ENCODE assay signal across 17 cellular contexts in genomic region chr21:44443891-44444285, GRCh38. TPM values are rescaled to one million over a fixed set of nuclear protein-coding genes. Genes with fewer than 3 reads are reported as not detected.
A peak's percentile ranks its signal among the peaks of the same experiment; 100 is the strongest.
DNase-seq lines count a peak whose midpoint lies in the region; ATAC-seq and TF ChIP-seq lines count a peak whose summit lies in the region.
"Had no signal": no experiment of that assay in that cellular context is flagged by ENCODE, and none has a peak within 500 bp of the region (broad histone marks: within the 10 kb centered on the region; RNA-seq: fewer than 3 reads in every experiment).

No MANE protein-coding gene starts in this region.

- H3K9me3 ChIP-seq in right cardiac atrium (ENCODE audit: control insufficient read depth, low read length), result no peaks in the 10 kb centered on the region
- H3K9me3 ChIP-seq: SK-N-SH had no signal

- no peaks in the 10 kb centered on the region for H3K27me3 ChIP-seq in right cardiac atrium (ENCODE audit: control insufficient read depth, insufficient read depth)

- H3K9me3 Mint-ChIP-seq in chondrocyte (ENCODE audit: low read depth) (no peaks in the 10 kb centered on the region), neural crest cell (no peaks in the 10 kb centered on the region)
- H3K9me3 Mint-ChIP-seq: CD4-positive, alpha-beta memory T cell had no signal

- peaks cover 13% of the 10 kb centered on the region for H3K27me3 Mint-ChIP-seq in chondrocyte (ENCODE audit: low read depth)
- no peaks in the 10 kb centered on the region for H3K27me3 Mint-ChIP-seq in neural crest cell (ENCODE audit: low read depth)

- H3K4me3 Mint-ChIP-seq in chondrocyte (ENCODE audit: unreplicated experiment) (no peak overlapping the region), neural crest cell (no peak overlapping the region)
- H3K4me3 Mint-ChIP-seq: B cell; CD4-positive, alpha-beta memory T cell had no signal

- intact Hi-C loops in right cardiac atrium (cut with DNase I), result no loop called here
- intact Hi-C loops in cardiac septum (cut with DNase I), result no loop called here

- H3K4me3 ChIP-seq in right cardiac atrium (ENCODE audit: low read length), result no peak overlapping the region
- H3K4me3 ChIP-seq: K562 had no signal

- H3K4me1 Mint-ChIP-seq in chondrocyte (ENCODE audit: low read depth) (no peaks in the 10 kb centered on the region), neural crest cell (peaks cover 2% of the 10 kb centered on the region)
- H3K4me1 Mint-ChIP-seq: B cell; CD4-positive, alpha-beta memory T cell had no signal

- DNase-seq in right cardiac atrium (peak in 2 of 3 donors; percentile 35 to 43), cardiac septum (ENCODE audit: low spot score) (no peak), chondrocyte (ENCODE audit: low spot score) (peak; percentile 82), neural crest cell (ENCODE audit: low read depth, low spot score) (no peak), NCI-H2171 (lab: John Stamatoyannopoulos, UW) (no peak), NCI-H2107 treated with DMSO at 0.1 percent for 48 hours (lab: John Stamatoyannopoulos, UW; ENCODE audit: unreplicated experiment) (no peak)
- DNase-seq: CD4-positive, alpha-beta memory T cell; DMS79; NCI-H1048; NCI-H1436 treated with DMSO at 0.1 percent for 48 hours; NCI-H2081; NCI-H2227 treated with DMSO at 0.1 percent for 48 hours; NCI-H524; SK-N-SH had no signal

- no peak for ATAC-seq in right cardiac atrium
- no peak for ATAC-seq in GM21381 (IDR thresholded peaks at IDR 0.05; ENCODE audit: unreplicated experiment)

- H3K27ac Mint-ChIP-seq in chondrocyte (ENCODE audit: unreplicated experiment) (no peak overlapping the region), neural crest cell (ENCODE audit: unreplicated experiment) (peak overlapping the region; percentile 57)
- H3K27ac Mint-ChIP-seq: B cell; CD4-positive, alpha-beta memory T cell had no signal

- no peak overlapping the region for H3K27ac ChIP-seq in right cardiac atrium (ENCODE audit: low read length)

- H3K4me1 ChIP-seq in right cardiac atrium (ENCODE audit: control insufficient read depth, insufficient read depth, low read length), result no peaks in the 10 kb centered on the region

- TF ChIP-seq CTCF in chondrocyte (IDR thresholded peaks at IDR 0.05) (no peak), neural crest cell (conservative IDR thresholded peaks at IDR 0.05) (no peak)

- H3K36me3 Mint-ChIP-seq in chondrocyte (ENCODE audit: low read depth) (no peaks in the 10 kb centered on the region), neural crest cell (ENCODE audit: low read depth) (no peaks in the 10 kb centered on the region)
- H3K36me3 Mint-ChIP-seq: CD4-positive, alpha-beta memory T cell had no signal

- WGBS in right cardiac atrium, result 84% methylated on average over 12 of the region's 12 CpGs

RNA-seq across cellular contexts. Expression of gene LRRC3, which starts 11.4 kb away (rescaled TPM):
- 1 to 10 TPM in 3 of 4 donors, under 1 TPM in 1; 0.89 to 1.1 (median 1.0) TPM for total RNA-seq in right cardiac atrium
- 0.93 TPM for polyA plus RNA-seq in right cardiac atrium
- 2.9 TPM for total RNA-seq in cardiac septum
- 3.3 to 8.0 TPM (median 7.4 TPM) in 3 replicates for total RNA-seq in chondrocyte
- 9.6 and 10.1 TPM in 2 replicates for total RNA-seq in neural crest cell

Comparison
In these comparisons a context has a peak if more than half of its experiments do, and no peak if none do; other contexts are left out.
1. DNase-seq: peak in right cardiac atrium (2 of 3) and chondrocyte (single experiment); none in cardiac septum (single experiment), neural crest cell (single experiment), NCI-H2171 (single experiment) and NCI-H2107 treated with DMSO at 0.1 percent for 48 hours (single experiment).